In the genomic region with DNA sequence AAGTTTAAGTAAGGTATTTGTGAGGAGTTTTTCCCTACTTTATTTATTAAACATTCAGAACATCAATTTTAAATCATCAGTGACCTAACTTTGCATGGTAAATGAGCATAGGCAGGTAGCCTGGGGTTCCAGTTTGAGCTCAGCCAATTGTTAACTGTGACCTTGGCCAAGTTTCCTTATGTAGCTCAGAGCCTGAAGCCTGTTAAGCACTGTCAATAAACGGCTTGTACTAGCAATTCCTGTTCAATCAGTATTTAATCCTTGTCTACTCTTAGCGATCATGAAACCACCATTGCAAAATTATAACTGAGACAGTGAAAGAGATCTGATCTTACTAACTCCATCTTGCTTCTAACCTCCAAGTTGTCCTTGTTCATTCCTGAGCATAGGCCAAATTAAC, we compare ENCODE assay signal across 1 cellular context.
TF ChIP-seq lines count a peak whose summit lies in the region.

No MANE protein-coding gene starts in this region.

TF ChIP-seq in K562, 482 proteins besides CTCF, POLR2A, EP300 and RAD21:
- TF ChIP-seq FOXP1 (CRISPR knock-in tag; IDR thresholded peaks at IDR 0.05), result no peak
- TF ChIP-seq MLX (CRISPR knock-in tag; conservative IDR thresholded peaks at IDR 0.05), result 0 out of 4 replicates have a peak, but pooled peaks of 1 of the 2 experiments have one; percentile 23
